ENCODE assay signal across 8 cellular contexts in the genomic region with DNA sequence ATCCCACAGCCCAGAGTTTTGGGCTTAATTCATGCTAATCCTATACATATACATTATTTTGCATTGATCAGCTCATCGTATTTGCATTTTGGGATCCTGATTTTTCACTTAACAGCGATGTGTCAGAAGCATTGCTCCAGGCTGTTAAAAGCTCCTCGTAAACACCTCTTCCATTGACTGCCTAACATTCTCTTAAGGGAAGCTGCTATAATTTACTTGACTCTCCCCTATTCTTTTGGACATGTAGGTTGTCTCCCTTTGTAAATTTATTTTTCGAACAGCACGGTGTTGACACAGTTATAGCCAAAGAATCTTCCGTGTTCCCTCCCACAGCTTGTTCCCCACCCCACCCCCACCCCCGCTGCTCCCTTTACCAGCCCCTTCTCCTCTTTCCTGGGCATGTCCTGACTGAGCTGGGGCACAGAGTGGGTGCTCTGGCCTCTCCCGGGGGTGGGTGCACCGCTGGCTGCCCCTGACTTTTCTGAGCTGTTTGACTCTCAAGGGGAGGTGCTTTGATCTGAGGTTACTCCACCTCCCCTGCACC. TPM values are rescaled to one million over a fixed set of nuclear protein-coding genes. Genes with fewer than 3 reads are reported as not detected.
DNase-seq lines count a peak whose midpoint lies in the region; ATAC-seq and TF ChIP-seq lines count a peak whose summit lies in the region.

No MANE protein-coding gene starts in this region.

- peak overlapping the region; percentile 23; the same call in 1 of the 2 replicates for H3K23ac ChIP-seq in IMR-90 (ENCODE audit: low read depth, low read length)

- H3K36me3 Mint-ChIP-seq in chondrocyte (ENCODE audit: low read depth): peaks cover 4% of the 10 kb centered on the region
- peaks cover 0 to 7% of the 10 kb centered on the region in 2 donors for H3K36me3 Mint-ChIP-seq in stimulated activated naive B cell treated with anti-CD40 and anti-IgM and Interleukin-4, amounts not matched to agents 10 μg/mL and 1 μg/mL and 100 μg/mL, for 72 hours

- TF ChIP-seq RAD21 in IMR-90 (IDR thresholded peaks at IDR 0.05; ENCODE audit: low read length) (no peak), neural cell (conservative IDR thresholded peaks at IDR 0.05) (no peak)

- H4K20me1 ChIP-seq in BLaER1 (no peaks in the 10 kb centered on the region), IMR-90 (ENCODE audit: insufficient read depth, low read length) (no peaks in the 10 kb centered on the region), neural cell (ENCODE audit: insufficient read depth) (no peaks in the 10 kb centered on the region)

- peak overlapping the region; percentile 79; the same call in 1 of the 2 replicates for H3K14ac ChIP-seq in IMR-90 (replicated peaks; ENCODE audit: low read depth, low read length)

- no TSS peak for BruUV-seq in IMR-90 (replicated peaks; lab: Mats Ljungman, UMichigan)

- H3K9me3 Mint-ChIP-seq in chondrocyte (ENCODE audit: low read depth): no peaks in the 10 kb centered on the region
- no peaks in the 10 kb centered on the region for H3K9me3 Mint-ChIP-seq in stimulated activated naive B cell treated with anti-CD40 and anti-IgM and Interleukin-4, amounts not matched to agents 10 μg/mL and 1 μg/mL and 100 μg/mL, for 72 hours

- H2BK20ac ChIP-seq in IMR-90 (ENCODE audit: low read depth, low read length): peak overlapping the region; percentile 36; the same call in 1 of the 2 replicates

- peak overlapping the region; percentile 68 for H3K18ac ChIP-seq in IMR-90 (ENCODE audit: low read depth, low read length)

- no peaks in the 10 kb centered on the region for H3K27me3 Mint-ChIP-seq in chondrocyte (ENCODE audit: low read depth)
- H3K27me3 Mint-ChIP-seq in stimulated activated naive B cell treated with anti-CD40 and anti-IgM and Interleukin-4, amounts not matched to agents 10 μg/mL and 1 μg/mL and 100 μg/mL, for 72 hours: no peaks in the 10 kb centered on the region

- H4K5ac ChIP-seq in IMR-90 (ENCODE audit: low read depth, low read length): peak overlapping the region; percentile 37

- peak overlapping the region; percentile 76 for H3K4ac ChIP-seq in IMR-90 (ENCODE audit: low read depth, low read length)

- H4K8ac ChIP-seq in IMR-90 (ENCODE audit: low read depth in 2 of 2, low read length in 2 of 2): peak overlapping the region; percentile 54 to 67; a peak in 2 of 4 replicates

- peak overlapping the region; percentile 76; the same call in 1 of the 3 replicates for H2BK15ac ChIP-seq in IMR-90 (ENCODE audit: low read depth, low read length)

- peak overlapping the region; percentile 72 for H2AFZ ChIP-seq in IMR-90 (replicated peaks; ENCODE audit: low read length, poor library complexity)
- no peak overlapping the region for H2AFZ ChIP-seq in neural cell (ENCODE audit: low read depth, low read length)

- in situ Hi-C loops in IMR-90 (cut with MboI; ENCODE audit: low sequenced_read_pairs): no loop called here

- WGBS in IMR-90 (ENCODE audit: extremely low coverage in 2 of 2, insufficient read length in 1 of 2), 2 experiments: no CpG with 5 or more reads among the region's 9 CpGs

- H3K79me1 ChIP-seq in IMR-90 (ENCODE audit: low read depth in 1 of 2, low read length in 2 of 2): peaks cover 4 to 9% of the 10 kb centered on the region in 2 experiments; a peak in 2 of 4 replicates

- H3K79me2 ChIP-seq in neural cell (replicated peaks; ENCODE audit: insufficient read depth, low read length): no peaks in the 10 kb centered on the region

- peak overlapping the region; percentile 87 for H4K91ac ChIP-seq in IMR-90 (ENCODE audit: insufficient read depth, low read depth, low read length)

- H3K9ac ChIP-seq in BLaER1 (peak overlapping the region; percentile 60; the same call in 1 of the 2 replicates), IMR-90 (ENCODE audit: low read depth, low read length) (peak overlapping the region; percentile 36), neural cell (ENCODE audit: low read length) (peak overlapping the region; percentile 29)

- DNase-seq in IMR-90: no peak
- DNase-seq in chondrocyte (ENCODE audit: low spot score): no peak
- DNase-seq in stimulated activated naive B cell treated with anti-CD40 and anti-IgM and Interleukin-4, amounts not matched to agents 10 μg/mL and 1 μg/mL and 100 μg/mL, for 72 hours: no peak
- no peak for DNase-seq in SIG-M5 (lab: John Stamatoyannopoulos, UW)
- DNase-seq in H4 (ENCODE audit: low spot score): no peak

- H2AK5ac ChIP-seq in IMR-90 (ENCODE audit: low read depth, low read length): peak overlapping the region; percentile 93

- CTCF ChIA-PET in IMR-90 (lab: Yijun Ruan, JAX): no interaction called here

- H3K4me2 ChIP-seq in BLaER1 (peak overlapping the region; percentile 83), IMR-90 (ENCODE audit: low read depth, low read length) (no peak overlapping the region), neural cell (ENCODE audit: low read length) (no peak overlapping the region)

- intact Hi-C loops in IMR-90 (cut with micrococcal nuclease): no loop called here

- no peak overlapping the region for H3K4me3 ChIP-seq in BLaER1
- H3K4me3 ChIP-seq in IMR-90 (ENCODE audit: insufficient read depth, low read depth, low read length): no peak overlapping the region
- no peak overlapping the region for H3K4me3 ChIP-seq in neural cell (ENCODE audit: low read length)

- TF ChIP-seq EP300 in neural cell (conservative IDR thresholded peaks at IDR 0.05; ENCODE audit: poor library complexity, severe bottlenecking): no peak

- peak overlapping the region; percentile 54 for H3K4me3 Mint-ChIP-seq in chondrocyte (ENCODE audit: unreplicated experiment)
- H3K4me3 Mint-ChIP-seq in stimulated activated naive B cell treated with anti-CD40 and anti-IgM and Interleukin-4, amounts not matched to agents 10 μg/mL and 1 μg/mL and 100 μg/mL, for 72 hours: no peak overlapping the region

- dilution Hi-C loops in IMR-90 (cut with HindIII; ENCODE audit: low sequenced_read_pairs, unreplicated experiment): no loop called here

- no peaks in the 10 kb centered on the region for H3K9me3 ChIP-seq in BLaER1
- H3K9me3 ChIP-seq in IMR-90 (ENCODE audit: control insufficient read depth, insufficient read depth, low read length): no peaks in the 10 kb centered on the region
- no peaks in the 10 kb centered on the region for H3K9me3 ChIP-seq in neural cell (ENCODE audit: low read length)

- H3K4me1 ChIP-seq in BLaER1 (peaks cover 86% of the 10 kb centered on the region), IMR-90 (ENCODE audit: control insufficient read depth, insufficient read depth, low read length) (peaks cover 41% of the 10 kb centered on the region)

- H3K9me1 ChIP-seq in IMR-90 (ENCODE audit: insufficient read depth, low read length): peaks cover 16% of the 10 kb centered on the region

- H3K27me3 ChIP-seq in BLaER1 (no peaks in the 10 kb centered on the region), IMR-90 (ENCODE audit: control insufficient read depth, insufficient read depth, low read length) (no peaks in the 10 kb centered on the region), neural cell (ENCODE audit: insufficient read depth, low read depth, low read length) (no peaks in the 10 kb centered on the region)

- no peak for ATAC-seq in IMR-90 (ENCODE audit: low read depth)
- no peak for ATAC-seq in stimulated activated naive B cell treated with anti-CD40 and anti-IgM and Interleukin-4, amounts not matched to agents 10 μg/mL and 1 μg/mL and 100 μg/mL, for 72 hours (replicated peaks)
- ATAC-seq in HG02885 (IDR thresholded peaks at IDR 0.05; ENCODE audit: poor library complexity, unreplicated experiment): no peak

- H3K56ac ChIP-seq in IMR-90 (ENCODE audit: extremely low read depth, insufficient read depth, low read length): no peak overlapping the region

- POLR2A ChIA-PET in IMR-90 (lab: Charles Lee; ENCODE audit: unreplicated experiment): no interaction called here

- H2BK120ac ChIP-seq in IMR-90 (ENCODE audit: low read depth, low read length): peak overlapping the region; percentile 91

- H2AK9ac ChIP-seq in IMR-90 (replicated peaks; ENCODE audit: low read depth, low read length, poor library complexity): peak overlapping the region; percentile 83

- no peaks in the 10 kb centered on the region for H3F3A ChIP-seq in neural cell (ENCODE audit: insufficient read depth, low read length, poor library complexity, severe bottlenecking)

- peak overlapping the region; percentile 91 for H2BK5ac ChIP-seq in IMR-90 (ENCODE audit: low read depth, low read length, poor library complexity, severe bottlenecking)

- H3K4me1 Mint-ChIP-seq in chondrocyte (ENCODE audit: low read depth): peaks cover 52% of the 10 kb centered on the region
- H3K4me1 Mint-ChIP-seq in stimulated activated naive B cell treated with anti-CD40 and anti-IgM and Interleukin-4, amounts not matched to agents 10 μg/mL and 1 μg/mL and 100 μg/mL, for 72 hours: peaks cover 16 to 38% of the 10 kb centered on the region in 2 donors

- TF ChIP-seq POLR2A in IMR-90 (IDR thresholded peaks at IDR 0.05; ENCODE audit: low read depth, low read length): no peak

- no peak for TF ChIP-seq CTCF in IMR-90 (conservative IDR thresholded peaks at IDR 0.05; ENCODE audit: low read depth, low read length)
- no peak for TF ChIP-seq CTCF in chondrocyte (IDR thresholded peaks at IDR 0.05)
- TF ChIP-seq CTCF in neural cell (IDR thresholded peaks at IDR 0.05; ENCODE audit: poor library complexity, severe bottlenecking): no peak

- H3K27ac Mint-ChIP-seq in chondrocyte (ENCODE audit: unreplicated experiment): peak overlapping the region; percentile 96
- no peak overlapping the region for H3K27ac Mint-ChIP-seq in stimulated activated naive B cell treated with anti-CD40 and anti-IgM and Interleukin-4, amounts not matched to agents 10 μg/mL and 1 μg/mL and 100 μg/mL, for 72 hours

- H3K27ac ChIP-seq in BLaER1 (no peak overlapping the region; the same call in 1 of the 2 replicates), IMR-90 (ENCODE audit: insufficient read depth, low read length) (peak overlapping the region; percentile 89), neural cell (ENCODE audit: low read length) (no peak overlapping the region)

- no peaks in the 10 kb centered on the region for H3K9me2 ChIP-seq in neural cell (ENCODE audit: insufficient read depth, low read length)

- H3K36me3 ChIP-seq in BLaER1: peaks cover 21% of the 10 kb centered on the region
- peaks cover 10% of the 10 kb centered on the region; the same call in 1 of the 2 replicates for H3K36me3 ChIP-seq in IMR-90 (ENCODE audit: control insufficient read depth, insufficient read depth, low read length)
- H3K36me3 ChIP-seq in neural cell (ENCODE audit: insufficient read depth, low read length): no peaks in the 10 kb centered on the region

RNA-seq across cellular contexts. Expression of gene LDLRAP1, which starts 22.9 kb away (rescaled TPM):
- total RNA-seq in IMR-90 (2012; rRNA removed) (3.6 and 4.5 TPM in 2 replicates), chondrocyte (20.7 to 23.5 TPM (median 23.5 TPM) in 3 replicates)
- polyA plus RNA-seq in IMR-90 (2012; rRNA removed) (13.5 and 14.4 TPM in 2 replicates), neural cell (0.22 and 0.54 TPM in 2 replicates)
- 9.9 and 15.1 TPM in 2 replicates for polyA plus RNA-seq in IMR-90 (2012; cell fraction: cytosol; rRNA removed)
- polyA plus RNA-seq in IMR-90 (2012; cell fraction: nucleus; rRNA removed; ENCODE audit: low replicate concordance): 19.7 and 24.6 TPM in 2 replicates
- not detected in 2 replicates for polyA minus RNA-seq in neural cell
- 9.5 and 12.5 TPM in 2 replicates for total RNA-seq in H4 (2014; rRNA removed; shearing (Covaris generic))

RNA-seq across cellular contexts. Expression of gene MAN1C1, which starts 50.3 kb away (rescaled TPM):
- 2.5 and 3.2 TPM in 2 replicates for total RNA-seq in IMR-90 (2012; rRNA removed)
- 9.6 and 11.3 TPM in 2 replicates for polyA plus RNA-seq in IMR-90 (2012; rRNA removed)
- 9.4 and 14.0 TPM in 2 replicates for polyA plus RNA-seq in IMR-90 (2012; cell fraction: cytosol; rRNA removed)
- polyA plus RNA-seq in IMR-90 (2012; cell fraction: nucleus; rRNA removed; ENCODE audit: low replicate concordance): 9.7 and 11.2 TPM in 2 replicates
- total RNA-seq in chondrocyte: 10.7 to 11.3 TPM (median 10.9 TPM) in 3 replicates
- 0.66 and 1.3 TPM in 2 replicates for polyA plus RNA-seq in neural cell
- polyA minus RNA-seq in neural cell: 0.81 and 1.7 TPM in 2 replicates
- 0.95 TPM in 1 of 2 replicates, not detected in the other for total RNA-seq in H4 (2014; rRNA removed; shearing (Covaris generic))
